ENCODE assay signal across 1 cellular context in genomic region chr2:65620524-65620923, GRCh38.
TF ChIP-seq lines count a peak whose summit lies in the region.

No MANE protein-coding gene starts in this region.

TF ChIP-seq in K562, 482 proteins besides CTCF, POLR2A, EP300 and RAD21 (continued from another document):
- TF ChIP-seq, protein P1, sequence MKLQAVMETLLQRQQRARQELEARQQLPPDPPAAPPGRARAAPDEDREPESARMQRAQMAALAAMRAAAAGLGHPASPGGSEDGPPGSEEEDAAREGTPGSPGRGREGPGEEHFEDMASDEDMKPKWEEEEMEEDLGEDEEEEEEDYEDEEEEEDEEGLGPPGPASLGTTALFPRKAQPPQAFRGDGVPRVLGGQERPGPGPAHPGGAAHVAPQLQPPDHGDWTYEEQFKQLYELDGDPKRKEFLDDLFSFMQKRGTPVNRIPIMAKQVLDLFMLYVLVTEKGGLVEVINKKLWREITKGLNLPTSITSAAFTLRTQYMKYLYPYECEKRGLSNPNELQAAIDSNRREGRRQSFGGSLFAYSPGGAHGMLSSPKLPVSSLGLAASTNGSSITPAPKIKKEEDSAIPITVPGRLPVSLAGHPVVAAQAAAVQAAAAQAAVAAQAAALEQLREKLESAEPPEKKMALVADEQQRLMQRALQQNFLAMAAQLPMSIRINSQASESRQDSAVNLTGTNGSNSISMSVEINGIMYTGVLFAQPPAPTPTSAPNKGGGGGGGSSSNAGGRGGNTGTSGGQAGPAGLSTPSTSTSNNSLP (IDR thresholded peaks at IDR 0.05; ENCODE audit: borderline replicate concordance, low read depth, low read length), result no peak
